ENCODE assay signal across 19 cellular contexts in genomic region chr6:52124126-52125121, GRCh38. TPM values are rescaled to one million over a fixed set of nuclear protein-coding genes. Genes with fewer than 3 reads are reported as not detected.
DNase-seq lines count a peak whose midpoint lies in the region; ATAC-seq and TF ChIP-seq lines count a peak whose summit lies in the region.
"Had no signal": no experiment of that assay in that cellular context is flagged by ENCODE, and none has a peak within 500 bp of the region (broad histone marks: within the 10 kb centered on the region; RNA-seq: fewer than 3 reads in every experiment).

No MANE protein-coding gene starts in this region.

- no peaks in the 10 kb centered on the region for H3K27me3 Mint-ChIP-seq in progenitor cell of endocrine pancreas
- peaks cover 4 to 29% of the 10 kb centered on the region in 2 donors for H3K27me3 Mint-ChIP-seq in stimulated activated naive B cell treated with anti-CD40 and anti-IgM and Interleukin-4, amounts not matched to agents 10 μg/mL and 1 μg/mL and 100 μg/mL, for 72 hours

- no peaks in the 10 kb centered on the region for H3K9me2 ChIP-seq in OCI-LY7 (ENCODE audit: insufficient read depth, low read length)

- no peak overlapping the region for H3K27ac ChIP-seq in OCI-LY7 (ENCODE audit: low read depth, low read length, poor library complexity, severe bottlenecking)
- H3K27ac ChIP-seq: HL-60 had no signal

- TF ChIP-seq CTCF in epithelial cell of proximal tubule (conservative IDR thresholded peaks at IDR 0.05; ENCODE audit: low read depth, low read length) = no peak
- TF ChIP-seq CTCF in progenitor cell of endocrine pancreas (IDR thresholded peaks at IDR 0.05; ENCODE audit: unreplicated experiment) = no peak
- no peak for TF ChIP-seq CTCF in OCI-LY7 (conservative IDR thresholded peaks at IDR 0.05; ENCODE audit: low read length)

- H3K4me3 Mint-ChIP-seq in progenitor cell of endocrine pancreas (ENCODE audit: low read depth) = no peak overlapping the region
- no peak overlapping the region for H3K4me3 Mint-ChIP-seq in stimulated activated naive B cell treated with anti-CD40 and anti-IgM and Interleukin-4, amounts not matched to agents 10 μg/mL and 1 μg/mL and 100 μg/mL, for 72 hours

- peak overlapping the region; percentile 32 for H3K4me3 ChIP-seq in epithelial cell of proximal tubule (ENCODE audit: low read depth, low read length)
- no peak overlapping the region for H3K4me3 ChIP-seq in OCI-LY7 (ENCODE audit: low read depth, low read length, poor library complexity, severe bottlenecking)
- H3K4me3 ChIP-seq: SK-N-MC had no signal

- H3K9me3 Mint-ChIP-seq in progenitor cell of endocrine pancreas (ENCODE audit: low read depth) = peaks cover 9% of the 10 kb centered on the region
- H3K9me3 Mint-ChIP-seq in stimulated activated naive B cell treated with anti-CD40 and anti-IgM and Interleukin-4, amounts not matched to agents 10 μg/mL and 1 μg/mL and 100 μg/mL, for 72 hours = peaks cover 4 to 6% of the 10 kb centered on the region in 2 donors

- no peak overlapping the region for H2AFZ ChIP-seq in OCI-LY7 (ENCODE audit: low read length)

- peaks cover 10% of the 10 kb centered on the region for H3K4me1 Mint-ChIP-seq in progenitor cell of endocrine pancreas (ENCODE audit: low read depth)
- no peaks in the 10 kb centered on the region for H3K4me1 Mint-ChIP-seq in stimulated activated naive B cell treated with anti-CD40 and anti-IgM and Interleukin-4, amounts not matched to agents 10 μg/mL and 1 μg/mL and 100 μg/mL, for 72 hours

- no peak for ATAC-seq in stimulated activated naive B cell treated with anti-CD40 and anti-IgM and Interleukin-4, amounts not matched to agents 10 μg/mL and 1 μg/mL and 100 μg/mL, for 72 hours (replicated peaks)
- ATAC-seq: Panc1 had no signal

- BruUV-seq in OCI-LY7 (replicated peaks; lab: Mats Ljungman, UMichigan) = no TSS peak

- H3K79me2 ChIP-seq in OCI-LY7 (ENCODE audit: insufficient read depth, low read depth, low read length) = no peaks in the 10 kb centered on the region

- CTCF ChIA-PET in OCI-LY7 (lab: Charles Lee; ENCODE audit: unreplicated experiment) = no interaction called here

- H3K4me1 ChIP-seq in OCI-LY7 (ENCODE audit: insufficient read depth, low read length, poor library complexity, severe bottlenecking) = no peaks in the 10 kb centered on the region

- H3K9me3 ChIP-seq in OCI-LY7 (ENCODE audit: low read length) = no peaks in the 10 kb centered on the region

- peaks cover 1% of the 10 kb centered on the region for H3K36me3 Mint-ChIP-seq in progenitor cell of endocrine pancreas (ENCODE audit: insufficient read depth)
- no peaks in the 10 kb centered on the region for H3K36me3 Mint-ChIP-seq in stimulated activated naive B cell treated with anti-CD40 and anti-IgM and Interleukin-4, amounts not matched to agents 10 μg/mL and 1 μg/mL and 100 μg/mL, for 72 hours

- intact Hi-C loops in OCI-LY7 (cut with micrococcal nuclease; ENCODE audit: unreplicated experiment) = no loop called here

- DNase-seq in HT1080 (ENCODE audit: low read depth) (peak; percentile 50), epithelial cell of proximal tubule (ENCODE audit: low read depth) (peak; percentile 94), left kidney (ENCODE audit: low read depth, low spot score) (peak; percentile 68), progenitor cell of endocrine pancreas (ENCODE audit: low spot score, unreplicated experiment) (no peak), OCI-LY7 (ENCODE audit: low spot score) (no peak), NCI-H1105 treated with DMSO at 0.1 percent for 48 hours (lab: John Stamatoyannopoulos, UW) (no peak)
- no peak for DNase-seq in stimulated activated naive B cell treated with anti-CD40 and anti-IgM and Interleukin-4, amounts not matched to agents 10 μg/mL and 1 μg/mL and 100 μg/mL, for 72 hours
- DNase-seq: DMS79 treated with DMSO at 0.1 percent for 48 hours, H7, NCI-H1417 treated with DMSO at 0.1 percent for 48 hours, NCI-H2029, NCI-H2171 treated with DMSO at 0.1 percent for 48 hours, NCI-H510A, NCI-H82, Right ventricle myocardium superior had no signal

- H3K27ac Mint-ChIP-seq in progenitor cell of endocrine pancreas = peak overlapping the region; percentile 19
- no peak overlapping the region for H3K27ac Mint-ChIP-seq in stimulated activated naive B cell treated with anti-CD40 and anti-IgM and Interleukin-4, amounts not matched to agents 10 μg/mL and 1 μg/mL and 100 μg/mL, for 72 hours

- H3K36me3 ChIP-seq in OCI-LY7 (ENCODE audit: insufficient read depth, low read length) = no peaks in the 10 kb centered on the region

- POLR2A ChIA-PET in OCI-LY7 (lab: Charles Lee) = interaction anchor here (0.7 kb wide), 1 partner anchor 48 kb away, joined by 3 read pairs; no protein-coding TSS in a partner anchor

- no peaks in the 10 kb centered on the region for H4K20me1 ChIP-seq in OCI-LY7 (ENCODE audit: insufficient read depth, low read length)

- no peak overlapping the region for H3K4me2 ChIP-seq in OCI-LY7 (ENCODE audit: low read length)

RNA-seq across cellular contexts. Expression of gene PKHD1, which starts 37.0 kb away (rescaled TPM):
- not detected in 2 replicates for total RNA-seq in HT1080 (2014; rRNA removed; shearing (Covaris generic))
- polyA plus RNA-seq in HT1080 (2015; cell fraction: cytosol; rRNA removed) = not detected in 2 replicates
- polyA plus RNA-seq in HT1080 (2015; cell fraction: nucleus; rRNA removed) = not detected in 2 replicates
- total RNA-seq in epithelial cell of proximal tubule (1.7 and 1.9 TPM in 2 replicates), progenitor cell of endocrine pancreas (1.3 and 1.4 TPM in 2 replicates), OCI-LY7 (2022) (not detected in 2 replicates)
- not detected in 2 replicates for total RNA-seq in OCI-LY7 (2014; rRNA removed; shearing (Covaris generic))
- total RNA-seq: G401, Right ventricle myocardium superior had no signal

Comparison
In these comparisons a context has a peak if more than half of its experiments do, and no peak if none do; other contexts are left out.
1. DNase-seq: peak in HT1080 (single experiment), epithelial cell of proximal tubule (single experiment) and left kidney (single experiment); none in progenitor cell of endocrine pancreas (single experiment), OCI-LY7 (single experiment), NCI-H1105 treated with DMSO at 0.1 percent for 48 hours (single experiment) and stimulated activated naive B cell treated with anti-CD40 and anti-IgM and Interleukin-4, amounts not matched to agents 10 μg/mL and 1 μg/mL and 100 μg/mL, for 72 hours (single experiment).